In genomic region chr4:174457468-174457867, GRCh38 we compare ENCODE assay signal across 22 cellular contexts.
"Had no signal": no experiment of that assay in that cellular context is flagged by ENCODE, and none has a peak within 500 bp of the region (broad histone marks: within the 10 kb centered on the region; RNA-seq: fewer than 3 reads in every experiment).

No MANE protein-coding gene starts in this region.

- H2AFZ ChIP-seq: parathyroid adenoma had no signal

- H3K9me3 Mint-ChIP-seq: activated B cell treated with CpG ODN at 0.5 μM for 24 hours; activated CD4-positive, alpha-beta memory T cell treated with anti-CD3 and anti-CD28 coated beads, Interleukin-2, amount 10 ng/mL, durations not matched to agents 7 days and 5 days; activated T-helper 17 cell treated with anti-CD3 and anti-CD28 coated beads, Interleukin-2, amount 50 U/mL, for 72 hours; brain; endodermal cell; naive thymus-derived CD8-positive, alpha-beta T cell; T-cell had no signal

- H3K79me2 ChIP-seq: parathyroid adenoma had no signal

- H3K36me3 ChIP-seq: neutrophil, tibial nerve had no signal

- H3K4me1 ChIP-seq: parathyroid adenoma, tibial nerve had no signal

- H3K9me3 ChIP-seq: neutrophil, tibial nerve had no signal

- H3K36me3 Mint-ChIP-seq: activated CD8-positive, alpha-beta memory T cell treated with anti-CD3 and anti-CD28 coated beads, Interleukin-2, amount 10 ng/mL, durations not matched to agents 7 days and 5 days; brain; naive thymus-derived CD8-positive, alpha-beta T cell; T-cell had no signal

- H3K4me3 ChIP-seq: tibial nerve had no signal

- H3K27me3 ChIP-seq: neutrophil, tibial nerve had no signal

- ATAC-seq: activated CD8-positive, alpha-beta memory T cell treated with anti-CD3 and anti-CD28 coated beads, Interleukin-2, amount 10 ng/mL, durations not matched to agents 7 days and 5 days; activated T-helper 17 cell treated with anti-CD3 and anti-CD28 coated beads, Interleukin-2, amount 50 U/mL, for 72 hours; left cardiac atrium; naive thymus-derived CD8-positive, alpha-beta T cell; T-cell had no signal

- DNase-seq: activated B cell treated with CpG ODN at 0.5 μM for 24 hours; activated CD4-positive, alpha-beta memory T cell treated with anti-CD3 and anti-CD28 coated beads, Interleukin-2, amount 10 ng/mL, durations not matched to agents 7 days and 5 days; activated CD4-positive, alpha-beta T cell treated with anti-CD3 and anti-CD28 coated beads for 4 hours; activated CD8-positive, alpha-beta memory T cell treated with anti-CD3 and anti-CD28 coated beads, Interleukin-2, amount 10 ng/mL, durations not matched to agents 7 days and 5 days; activated naive CD4-positive, alpha-beta T cell; anterior cingulate cortex; caudate nucleus; endodermal cell; left cardiac atrium; mesendoderm; naive thymus-derived CD8-positive, alpha-beta T cell; stimulated activated CD4-positive, alpha-beta T cell treated with anti-CD3 and anti-CD28 coated beads, Interleukin-1b, Interleukin-23, amount 100 ng/mL, for 48 hours; stimulated activated CD8-positive, alpha-beta memory T cell treated with anti-CD3 and anti-CD28 coated beads, Interleukin-4, amount 100 ng/mL, for 48 hours; stimulated activated naive CD4-positive, alpha-beta T cell; substantia nigra; T-cell had no signal

- H3K27ac Mint-ChIP-seq: activated B cell treated with CpG ODN at 0.5 μM for 24 hours; activated CD4-positive, alpha-beta memory T cell treated with anti-CD3 and anti-CD28 coated beads, Interleukin-2, amount 10 ng/mL, durations not matched to agents 7 days and 5 days; activated CD8-positive, alpha-beta memory T cell treated with anti-CD3 and anti-CD28 coated beads, Interleukin-2, amount 10 ng/mL, durations not matched to agents 7 days and 5 days; activated T-helper 17 cell treated with anti-CD3 and anti-CD28 coated beads, Interleukin-2, amount 50 U/mL, for 72 hours; endodermal cell; naive thymus-derived CD8-positive, alpha-beta T cell; T-cell had no signal

- H3K9ac ChIP-seq: parathyroid adenoma had no signal

- H3K27ac ChIP-seq: epithelial cell of prostate, neutrophil, parathyroid adenoma, tibial nerve had no signal
